In the genomic region with DNA sequence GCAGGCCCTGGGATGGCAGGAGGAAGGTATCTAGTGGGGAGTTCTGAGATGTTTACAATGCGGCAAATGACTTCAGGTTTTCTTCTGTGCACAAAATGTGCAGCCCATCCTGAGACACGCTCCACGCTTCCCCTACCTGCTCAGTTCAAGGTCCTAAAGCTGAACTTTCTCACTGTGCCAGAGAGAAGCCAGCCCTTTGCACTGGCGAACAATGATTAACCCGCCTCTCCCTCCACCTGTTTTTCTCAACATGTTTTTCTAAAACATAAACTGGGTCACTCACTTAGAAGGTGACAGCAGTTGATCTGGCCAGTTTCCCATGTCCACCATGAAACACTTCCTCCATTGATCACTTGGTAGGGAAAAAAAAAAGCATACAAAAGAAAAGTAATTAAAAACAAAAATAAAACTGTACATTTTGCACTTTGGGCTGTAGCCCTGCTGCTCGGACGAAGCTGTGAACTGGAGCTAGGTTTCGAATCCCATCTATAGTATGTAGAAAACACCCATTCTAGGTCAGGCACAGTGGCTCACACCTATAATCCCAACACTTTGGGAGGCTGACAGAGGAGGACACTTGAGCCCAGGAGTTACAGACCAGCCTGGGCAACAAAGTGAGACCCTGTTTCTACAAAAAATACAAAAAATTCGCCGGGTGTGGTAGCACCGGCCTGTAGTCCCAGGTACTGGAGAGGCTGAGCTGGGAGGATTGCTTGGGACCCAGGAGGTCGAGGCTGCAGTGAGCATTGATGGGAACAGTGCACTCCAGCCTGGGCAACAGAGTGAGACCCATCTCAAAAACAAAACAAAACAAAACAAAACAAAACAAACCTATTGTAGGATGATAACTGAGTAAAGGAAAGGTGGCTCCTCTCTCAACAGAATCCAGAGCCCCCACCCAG, we compare ENCODE assay signal across 17 cellular contexts. TPM values are rescaled to one million over a fixed set of nuclear protein-coding genes. Genes with fewer than 3 reads are reported as not detected.
DNase-seq lines count a peak whose midpoint lies in the region; ATAC-seq, FAIRE-seq and TF ChIP-seq lines count a peak whose summit lies in the region.
"Had no signal": no experiment of that assay in that cellular context is flagged by ENCODE, and none has a peak within 500 bp of the region (broad histone marks: within the 10 kb centered on the region; RNA-seq: fewer than 3 reads in every experiment).

No MANE protein-coding gene starts in this region.

- H3K4me2 ChIP-seq in GM23248 (ENCODE audit: unreplicated experiment) (peak overlapping the region; percentile 53), astrocyte (ENCODE audit: low read length) (peak overlapping the region; percentile 42)

- FAIRE-seq in astrocyte (lab: Jason Lieb, UNC) = no peak
- peak; percentile 39 for FAIRE-seq in small intestine (lab: Jason Lieb, UNC)
- FAIRE-seq: bronchial epithelial cell had no signal

- no peaks in the 10 kb centered on the region for H3K36me3 Mint-ChIP-seq in astrocyte (ENCODE audit: low read depth, unreplicated experiment)
- H3K36me3 Mint-ChIP-seq: stimulated activated effector memory CD8-positive, alpha-beta T cell treated with anti-CD3 and anti-CD28 coated beads, Interleukin-12 subunit alpha, Interleukin-12 subunit beta, amount 100 ng/mL, for 72 hours had no signal

- no peak overlapping the region for H3K4me3 Mint-ChIP-seq in astrocyte (ENCODE audit: unreplicated experiment)
- H3K4me3 Mint-ChIP-seq: activated CD4-positive, alpha-beta memory T cell treated with anti-CD3 and anti-CD28 coated beads, Interleukin-2, amount 10 ng/mL, durations not matched to agents 7 days and 5 days; stimulated activated effector memory CD8-positive, alpha-beta T cell treated with anti-CD3 and anti-CD28 coated beads, Interleukin-12 subunit alpha, Interleukin-12 subunit beta, amount 100 ng/mL, for 72 hours had no signal

- in situ Hi-C loops in GM23248 (cut with MboI) = no loop called here

- no peaks in the 10 kb centered on the region for H3K9me3 ChIP-seq in GM23248 (ENCODE audit: low read depth)
- no peaks in the 10 kb centered on the region for H3K9me3 ChIP-seq in astrocyte (ENCODE audit: insufficient read depth, low read depth, low read length)
- no peaks in the 10 kb centered on the region for H3K9me3 ChIP-seq in small intestine (ENCODE audit: control insufficient read depth, low read depth)

- no peak for TF ChIP-seq CTCF in astrocyte (IDR thresholded peaks at IDR 0.05; ENCODE audit: insufficient read depth, low read depth, low read length)

- 74 to 75% methylated on average over 12 of the region's 12 CpGs for WGBS in GM23248 (ENCODE audit: low coverage in 1 of 2, low lambda C conversion rate in 2 of 2, missing lambda C conversion rate in 2 of 2), 2 experiments
- WGBS in small intestine, 3 donors = 25 to 59% (median 27%) methylated on average over 12 of the region's 12 CpGs

- no peaks in the 10 kb centered on the region for H3K79me2 ChIP-seq in GM23248 (ENCODE audit: insufficient read depth)
- H3K79me2 ChIP-seq in astrocyte (ENCODE audit: insufficient read depth, low read length) = no peaks in the 10 kb centered on the region

- no peaks in the 10 kb centered on the region for H3K9me3 Mint-ChIP-seq in astrocyte (ENCODE audit: unreplicated experiment)
- H3K9me3 Mint-ChIP-seq: activated CD4-positive, alpha-beta memory T cell treated with anti-CD3 and anti-CD28 coated beads, Interleukin-2, amount 10 ng/mL, durations not matched to agents 7 days and 5 days; stimulated activated effector memory CD8-positive, alpha-beta T cell treated with anti-CD3 and anti-CD28 coated beads, Interleukin-12 subunit alpha, Interleukin-12 subunit beta, amount 100 ng/mL, for 72 hours had no signal

- H3K36me3 ChIP-seq in GM23248 (ENCODE audit: low read depth) = no peaks in the 10 kb centered on the region
- no peaks in the 10 kb centered on the region for H3K36me3 ChIP-seq in astrocyte (ENCODE audit: insufficient read depth, low read length)
- no peaks in the 10 kb centered on the region for H3K36me3 ChIP-seq in small intestine (ENCODE audit: control insufficient read depth in 2 of 2, insufficient read depth in 2 of 2, low read length in 2 of 2)

- H3K4me1 ChIP-seq in GM23248 (ENCODE audit: insufficient read depth) = peaks cover 18% of the 10 kb centered on the region
- H3K4me1 ChIP-seq in astrocyte (ENCODE audit: insufficient read depth, low read length) = no peaks in the 10 kb centered on the region
- peaks cover 6% of the 10 kb centered on the region in 2 donors for H3K4me1 ChIP-seq in small intestine (ENCODE audit: control insufficient read depth in 2 of 2, insufficient read depth in 1 of 2, low read depth in 1 of 2, low read length in 1 of 2)

- peaks cover 15% of the 10 kb centered on the region; the same call in 1 of the 2 replicates for H3F3A ChIP-seq in GM23248 (ENCODE audit: insufficient read depth)

- H3K4me3 ChIP-seq in GM23248 (no peak overlapping the region; the same call in 1 of the 2 replicates), astrocyte (ENCODE audit: insufficient read depth, low read depth, low read length) (no peak overlapping the region), small intestine (ENCODE audit: low read depth in 1 of 2, low read length in 2 of 2) (no peak overlapping the region)

- H3K27ac ChIP-seq in GM23248 (peak overlapping the region; percentile 27; the same call in 1 of the 2 replicates), astrocyte (ENCODE audit: low read depth, low read length) (no peak overlapping the region), small intestine (ENCODE audit: low read depth in 1 of 2, low read length in 1 of 2) (peak overlapping the region; percentile 73 to 78)

- no peak overlapping the region for H2AFZ ChIP-seq in GM23248
- no peak overlapping the region for H2AFZ ChIP-seq in astrocyte (ENCODE audit: low read depth, low read length)

- peaks cover 21% of the 10 kb centered on the region for H3K4me1 Mint-ChIP-seq in astrocyte (ENCODE audit: low read depth, unreplicated experiment)
- H3K4me1 Mint-ChIP-seq: stimulated activated effector memory CD8-positive, alpha-beta T cell treated with anti-CD3 and anti-CD28 coated beads, Interleukin-12 subunit alpha, Interleukin-12 subunit beta, amount 100 ng/mL, for 72 hours had no signal

- H3K27me3 ChIP-seq in GM23248 (replicated peaks; ENCODE audit: insufficient read depth) = no peaks in the 10 kb centered on the region; the same call in 1 of the 2 replicates
- H3K27me3 ChIP-seq in astrocyte (ENCODE audit: insufficient read depth, low read length) = no peaks in the 10 kb centered on the region
- no peaks in the 10 kb centered on the region for H3K27me3 ChIP-seq in small intestine (ENCODE audit: control insufficient read depth in 2 of 2, insufficient read depth in 2 of 2, low read length in 2 of 2)

- ATAC-seq in left lobe of liver (peak; percentile 79), GM19328 (IDR thresholded peaks at IDR 0.05; ENCODE audit: unreplicated experiment) (no peak), GM19463 (IDR thresholded peaks at IDR 0.05; ENCODE audit: unreplicated experiment) (no peak), HG02798 (IDR thresholded peaks at IDR 0.05; ENCODE audit: poor library complexity, unreplicated experiment) (no peak)
- ATAC-seq: stimulated activated effector memory CD8-positive, alpha-beta T cell treated with anti-CD3 and anti-CD28 coated beads, Interleukin-12 subunit alpha, Interleukin-12 subunit beta, amount 100 ng/mL, for 72 hours had no signal

- H3K9me2 ChIP-seq in GM23248 (ENCODE audit: insufficient read depth) = no peaks in the 10 kb centered on the region

- no peak overlapping the region for H3K27ac Mint-ChIP-seq in astrocyte (ENCODE audit: unreplicated experiment)
- H3K27ac Mint-ChIP-seq: activated CD4-positive, alpha-beta memory T cell treated with anti-CD3 and anti-CD28 coated beads, Interleukin-2, amount 10 ng/mL, durations not matched to agents 7 days and 5 days; stimulated activated effector memory CD8-positive, alpha-beta T cell treated with anti-CD3 and anti-CD28 coated beads, Interleukin-12 subunit alpha, Interleukin-12 subunit beta, amount 100 ng/mL, for 72 hours had no signal

- DNase-seq in GM23248 (no peak), astrocyte (ENCODE audit: low read depth) (no peak), left lobe of liver (ENCODE audit: low spot score) (peak; percentile 91), small intestine (peak; percentile 92), cerebellum (ENCODE audit: low spot score) (no peak)
- DNase-seq: activated CD4-positive, alpha-beta memory T cell treated with anti-CD3 and anti-CD28 coated beads, Interleukin-2, amount 10 ng/mL, durations not matched to agents 7 days and 5 days; activated effector memory CD4-positive, alpha-beta T cell treated with Interleukin-2 at 50 U/mL for 16 hours; NCI-H187; NCI-H526; stimulated activated CD4-positive, alpha-beta T cell treated with anti-CD3 and anti-CD28 coated beads, Interleukin-4, amount 100 ng/mL, for 24 hours had no signal

- H4K20me1 ChIP-seq in GM23248 (ENCODE audit: insufficient read depth) = no peaks in the 10 kb centered on the region
- H4K20me1 ChIP-seq in astrocyte (ENCODE audit: insufficient read depth, low read length) = no peaks in the 10 kb centered on the region

- H3K9ac ChIP-seq in GM23248 (no peak overlapping the region), astrocyte (ENCODE audit: low read length) (no peak overlapping the region)

- H3K27me3 Mint-ChIP-seq in astrocyte (ENCODE audit: low read depth, unreplicated experiment) = peaks cover 1% of the 10 kb centered on the region

RNA-seq across cellular contexts. Expression of a gene that starts 6.1 kb away (rescaled TPM):
- total RNA-seq in GM23248 (2014; rRNA removed; shearing (Covaris generic)) = not detected in 2 replicates
- not detected in 2 replicates for polyA plus RNA-seq in GM23248 (2016; fragmentation: Nextera tagmentation; extraction: Ambion mirVana)
- not detected in 2 replicates for total RNA-seq in astrocyte
- 440 TPM for total RNA-seq in left lobe of liver
- polyA plus RNA-seq in small intestine = 10 to 100 TPM in 1 of 3 donors, 1 to 10 TPM in 2; 4.1 to 12.1 (median 4.6) TPM
- total RNA-seq in cerebellum = 0.09 TPM
- total RNA-seq: activated CD4-positive, alpha-beta memory T cell treated with anti-CD3 and anti-CD28 coated beads, Interleukin-2, amount 10 ng/mL, durations not matched to agents 7 days and 5 days; bronchial epithelial cell; pulmonary artery endothelial cell had no signal
- polyA plus RNA-seq: BJ had no signal

RNA-seq across cellular contexts. Expression of a gene that starts 43.5 kb away (rescaled TPM):
- total RNA-seq in GM23248 (2014; rRNA removed; shearing (Covaris generic)) = 0.13 TPM in 1 of 2 replicates, not detected in the other
- polyA plus RNA-seq in GM23248 (2016; fragmentation: Nextera tagmentation; extraction: Ambion mirVana) = 0.05 TPM in 1 of 2 replicates, not detected in the other
- total RNA-seq in astrocyte = 1.1 and 1.5 TPM in 2 replicates
- 8.6 TPM for total RNA-seq in left lobe of liver
- polyA plus RNA-seq in small intestine = 10 to 100 TPM in 1 of 3 donors, 1 to 10 TPM in 2; 1.3 to 30.0 (median 3.0) TPM
- total RNA-seq in cerebellum = 1.00 TPM
- total RNA-seq: pulmonary artery endothelial cell had no signal

RNA-seq across cellular contexts. Expression of a gene that starts 50.2 kb away (rescaled TPM):
- total RNA-seq in GM23248 (2014; rRNA removed; shearing (Covaris generic)) = 0.13 and 0.22 TPM in 2 replicates
- polyA plus RNA-seq in GM23248 (2016; fragmentation: Nextera tagmentation; extraction: Ambion mirVana) = 0.09 and 0.14 TPM in 2 replicates
- total RNA-seq in astrocyte = 4.1 and 5.0 TPM in 2 replicates
- total RNA-seq in left lobe of liver = 2.6 TPM
- 1 to 10 TPM in 2 of 3 donors, under 1 TPM in 1; 0.54 to 1.3 (median 1.1) TPM for polyA plus RNA-seq in small intestine
- 1.9 TPM for total RNA-seq in cerebellum

Comparison
In these comparisons a context has a peak if more than half of its experiments do, and no peak if none do; other contexts are left out.
1. DNase-seq: peak in left lobe of liver (single experiment) and small intestine (single experiment); none in GM23248 (single experiment), astrocyte (single experiment) and cerebellum (single experiment).
2. RNA of a gene that starts 6.1 kb away (total RNA-seq): 440 TPM in left lobe of liver (single experiment); 0.09 TPM in cerebellum (single experiment), not detected in GM23248 and not detected in astrocyte; every median in the first group is over 100 times any median in the second.